9 cellular contexts compared by ENCODE assay signal in genomic region chr17:80518392-80518791, GRCh38. TPM values are rescaled to one million over a fixed set of nuclear protein-coding genes. Genes with fewer than 3 reads are reported as not detected.
"Had no signal": no experiment of that assay in that cellular context is flagged by ENCODE, and none has a peak within 500 bp of the region (broad histone marks: within the 10 kb centered on the region; RNA-seq: fewer than 3 reads in every experiment).

No MANE protein-coding gene starts in this region.

- H3K4me3 ChIP-seq: K562 had no signal

- H3K27ac ChIP-seq: HL-60, KMS-11 had no signal

- H3K9ac ChIP-seq: KMS-11 had no signal

- FAIRE-seq: HTR-8/SVneo, K562 had no signal

- ATAC-seq: K562 had no signal

- DNase-seq: IMR-90, KBM-7, KG1 had no signal

- H3K4me2 ChIP-seq: KMS-11 had no signal

RNA-seq across cellular contexts. Expression of gene NPTX1, which starts 42.0 kb away (rescaled TPM):
- total RNA-seq: HT-29 had no signal
- polyA plus RNA-seq: IgD-negative memory B cell, K562 had no signal
